ENCODE assay signal across 16 cellular contexts in genomic region chr4:54902261-54902660, GRCh38.
DNase-seq lines count a peak whose midpoint lies in the region; ATAC-seq and TF ChIP-seq lines count a peak whose summit lies in the region.
"Had no signal": no experiment of that assay in that cellular context is flagged by ENCODE, and none has a peak within 500 bp of the region (broad histone marks: within the 10 kb centered on the region; RNA-seq: fewer than 3 reads in every experiment).

No MANE protein-coding gene starts in this region.

- in situ Hi-C loops in HAP-1 (cut with MboI; ENCODE audit: low sequenced_read_pairs): no loop called here

- H3K9ac ChIP-seq in PC-3 (ENCODE audit: low read length): no peak overlapping the region

- POLR2A ChIA-PET in PC-3 (lab: Charles Lee; ENCODE audit: unreplicated experiment): no interaction called here

- no peaks in the 10 kb centered on the region for H3K36me3 Mint-ChIP-seq in type B pancreatic cell
- no peaks in the 10 kb centered on the region for H3K36me3 Mint-ChIP-seq in glutamatergic neuron (ENCODE audit: unreplicated experiment)

- H3K27me3 ChIP-seq in PC-3 (ENCODE audit: low read length): no peaks in the 10 kb centered on the region
- no peaks in the 10 kb centered on the region for H3K27me3 ChIP-seq in esophagus muscularis mucosa
- H3K27me3 ChIP-seq in HAP-1 (ENCODE audit: low read depth): no peaks in the 10 kb centered on the region

- H3K4me1 Mint-ChIP-seq in type B pancreatic cell (ENCODE audit: unreplicated experiment): no peaks in the 10 kb centered on the region
- no peaks in the 10 kb centered on the region for H3K4me1 Mint-ChIP-seq in glutamatergic neuron (ENCODE audit: low read depth, unreplicated experiment)
- H3K4me1 Mint-ChIP-seq: activated CD4-positive, alpha-beta T cell treated with anti-CD3 and anti-CD28 coated beads, Interleukin-2, amount 10 ng/mL, durations not matched to agents 7 days and 5 days; central memory CD8-positive, alpha-beta T cell; endodermal cell had no signal

- 69% methylated on average over 1 of the region's 1 CpG for WGBS in esophagus muscularis mucosa

- peak overlapping the region; percentile 44 for H3K4me2 ChIP-seq in PC-3 (ENCODE audit: low read length)

- CTCF ChIA-PET in PC-3 (lab: Charles Lee): no interaction called here

- TF ChIP-seq CTCF in PC-3 (conservative IDR thresholded peaks at IDR 0.05; ENCODE audit: low read depth, low read length): no peak
- TF ChIP-seq CTCF in esophagus muscularis mucosa (IDR thresholded peaks at IDR 0.05): no peak
- no peak for TF ChIP-seq CTCF in type B pancreatic cell (conservative IDR thresholded peaks at IDR 0.05)
- no peak for TF ChIP-seq CTCF in glutamatergic neuron (IDR thresholded peaks at IDR 0.05; ENCODE audit: partially characterized antibody, unreplicated experiment)

- no peaks in the 10 kb centered on the region for H3K9me2 ChIP-seq in PC-3 (replicated peaks; ENCODE audit: low read length)

- H4K20me1 ChIP-seq in PC-3 (ENCODE audit: low read length): no peaks in the 10 kb centered on the region

- H3K36me3 ChIP-seq in PC-3 (ENCODE audit: low read depth, low read length): no peaks in the 10 kb centered on the region
- H3K36me3 ChIP-seq in esophagus muscularis mucosa: no peaks in the 10 kb centered on the region
- no peaks in the 10 kb centered on the region for H3K36me3 ChIP-seq in HAP-1 (replicated peaks)

- DNase-seq in DMS79 treated with DMSO at 0.1 percent for 48 hours (lab: John Stamatoyannopoulos, UW): peak; percentile 10
- no peak for DNase-seq in DMS79 (lab: John Stamatoyannopoulos, UW)
- peak; percentile 96 for DNase-seq in PC-3
- peak; percentile 53 for DNase-seq in esophagus muscularis mucosa (ENCODE audit: extremely low spot score)
- DNase-seq in type B pancreatic cell (ENCODE audit: extremely low spot score, unreplicated experiment): no peak
- no peak for DNase-seq in GM19240 (ENCODE audit: insufficient read length, low spot score)
- DNase-seq in HAP-1 (ENCODE audit: low spot score in 2 of 2): no peak
- DNase-seq in glutamatergic neuron: no peak
- DNase-seq: activated CD4-positive, alpha-beta T cell treated with anti-CD3 and anti-CD28 coated beads, Interleukin-2, amount 10 ng/mL, durations not matched to agents 7 days and 5 days; activated T-cell treated with anti-CD3 and anti-CD28 coated beads for 4 hours; endodermal cell; NCI-H2171 treated with DMSO at 0.1 percent for 48 hours; stimulated activated naive CD8-positive, alpha-beta T cell treated with anti-CD3 and anti-CD28 coated beads, Interleukin-15, amount 100 ng/mL, for 72 hours had no signal

- H3F3A ChIP-seq in PC-3 (ENCODE audit: low read length, unreplicated experiment): no peaks in the 10 kb centered on the region

- no peak for TF ChIP-seq EP300 in esophagus muscularis mucosa (IDR thresholded peaks at IDR 0.05)

- H3K4me1 ChIP-seq in PC-3 (ENCODE audit: insufficient read depth, low read length): peaks cover 18% of the 10 kb centered on the region
- no peaks in the 10 kb centered on the region for H3K4me1 ChIP-seq in esophagus muscularis mucosa
- H3K4me1 ChIP-seq in HAP-1: no peaks in the 10 kb centered on the region

- intact Hi-C loops in PC-3 (cut with micrococcal nuclease): no loop called here
- intact Hi-C loops in esophagus muscularis mucosa (cut with DNase I): no loop called here

- ATAC-seq in PC-3: peak; percentile 65
- ATAC-seq: stimulated activated naive CD8-positive, alpha-beta T cell treated with anti-CD3 and anti-CD28 coated beads, Interleukin-15, amount 100 ng/mL, for 72 hours had no signal

- peak overlapping the region; percentile 72 for H3K27ac Mint-ChIP-seq in type B pancreatic cell
- H3K27ac Mint-ChIP-seq in glutamatergic neuron (ENCODE audit: unreplicated experiment): no peak overlapping the region
- H3K27ac Mint-ChIP-seq: activated CD4-positive, alpha-beta T cell treated with anti-CD3 and anti-CD28 coated beads, Interleukin-2, amount 10 ng/mL, durations not matched to agents 7 days and 5 days; activated naive CD4-positive, alpha-beta T cell treated with anti-CD3 and anti-CD28 coated beads, Interleukin-2, amount 50 U/mL, for 24 hours; endodermal cell; stimulated activated naive CD8-positive, alpha-beta T cell treated with anti-CD3 and anti-CD28 coated beads, Interleukin-15, amount 100 ng/mL, for 72 hours had no signal

- no peaks in the 10 kb centered on the region for H3K79me2 ChIP-seq in PC-3 (ENCODE audit: low read length)

- H3K4me3 Mint-ChIP-seq in type B pancreatic cell: no peak overlapping the region
- no peak overlapping the region for H3K4me3 Mint-ChIP-seq in glutamatergic neuron (ENCODE audit: unreplicated experiment)
- H3K4me3 Mint-ChIP-seq: activated CD4-positive, alpha-beta T cell treated with anti-CD3 and anti-CD28 coated beads, Interleukin-2, amount 10 ng/mL, durations not matched to agents 7 days and 5 days; activated naive CD4-positive, alpha-beta T cell treated with anti-CD3 and anti-CD28 coated beads, Interleukin-2, amount 50 U/mL, for 24 hours; central memory CD8-positive, alpha-beta T cell; endodermal cell; stimulated activated naive CD8-positive, alpha-beta T cell treated with anti-CD3 and anti-CD28 coated beads, Interleukin-15, amount 100 ng/mL, for 72 hours had no signal

- no peaks in the 10 kb centered on the region for H3K27me3 Mint-ChIP-seq in type B pancreatic cell
- H3K27me3 Mint-ChIP-seq in glutamatergic neuron (ENCODE audit: unreplicated experiment): no peaks in the 10 kb centered on the region
- H3K27me3 Mint-ChIP-seq: activated naive CD4-positive, alpha-beta T cell treated with anti-CD3 and anti-CD28 coated beads, Interleukin-2, amount 50 U/mL, for 24 hours; central memory CD8-positive, alpha-beta T cell; stimulated activated naive CD8-positive, alpha-beta T cell treated with anti-CD3 and anti-CD28 coated beads, Interleukin-15, amount 100 ng/mL, for 72 hours had no signal

- H3K9me3 ChIP-seq in PC-3 (ENCODE audit: low read length) (no peaks in the 10 kb centered on the region; the same call in none of the 2 replicates), esophagus muscularis mucosa (peaks cover 0 to 5% (median 0%) of the 10 kb centered on the region in 4 donors), HAP-1 (no peaks in the 10 kb centered on the region)

- no peak for TF ChIP-seq POLR2A in esophagus muscularis mucosa (IDR thresholded peaks at IDR 0.05; ENCODE audit: low read depth)

- no peak overlapping the region for H2AFZ ChIP-seq in PC-3 (ENCODE audit: low read length)

- H3K9me3 Mint-ChIP-seq in type B pancreatic cell: peaks cover 7% of the 10 kb centered on the region
- H3K9me3 Mint-ChIP-seq in glutamatergic neuron (ENCODE audit: unreplicated experiment): no peaks in the 10 kb centered on the region
- H3K9me3 Mint-ChIP-seq: central memory CD8-positive, alpha-beta T cell had no signal

- BruUV-seq in PC-3 (replicated peaks; lab: Mats Ljungman, UMichigan): no TSS peak

- H3K27ac ChIP-seq in PC-3 (ENCODE audit: low read length): no peak overlapping the region
- H3K27ac ChIP-seq in esophagus muscularis mucosa (replicated peaks in 1 of 4): no peak overlapping the region
- H3K27ac ChIP-seq: 22Rv1 had no signal

- H3K4me3 ChIP-seq in PC-3 (ENCODE audit: low read length) (no peak overlapping the region), esophagus muscularis mucosa (no peak overlapping the region), HAP-1 (no peak overlapping the region)

Comparison
In these comparisons a context has a peak if more than half of its experiments do, and no peak if none do; other contexts are left out.
1. DNase-seq: peak in DMS79 treated with DMSO at 0.1 percent for 48 hours (single experiment), PC-3 (single experiment) and esophagus muscularis mucosa (single experiment); none in DMS79 (single experiment), type B pancreatic cell (single experiment), GM19240 (single experiment), HAP-1 (0 of 2) and glutamatergic neuron (single experiment).